10 cellular contexts compared by ENCODE assay signal in genomic region chr9:69799521-69799920, GRCh38. TPM values are rescaled to one million over a fixed set of nuclear protein-coding genes. Genes with fewer than 3 reads are reported as not detected.
"Had no signal": no experiment of that assay in that cellular context is flagged by ENCODE, and none has a peak within 500 bp of the region (broad histone marks: within the 10 kb centered on the region; RNA-seq: fewer than 3 reads in every experiment).

No MANE protein-coding gene starts in this region.

RNA-seq across cellular contexts. Expression of gene CFAP95, which starts 21.1 kb away (rescaled TPM):
- total RNA-seq: OCI-LY7, PC-3, PC-9, Peyer's patch, Right ventricle myocardium superior, RPMI7951, SJCRH30, SJSA1, SK-MEL-5 had no signal
- polyA plus RNA-seq: SK-N-SH had no signal
